ENCODE assay signal across 19 cellular contexts in genomic region chr15:79942656-79943481, GRCh38. TPM values are rescaled to one million over a fixed set of nuclear protein-coding genes. Genes with fewer than 3 reads are reported as not detected.
DNase-seq lines count a peak whose midpoint lies in the region; TF ChIP-seq lines count a peak whose summit lies in the region.
"Had no signal": no experiment of that assay in that cellular context is flagged by ENCODE, and none has a peak within 500 bp of the region (broad histone marks: within the 10 kb centered on the region; RNA-seq: fewer than 3 reads in every experiment).

No MANE protein-coding gene starts in this region.

- peaks cover 15% of the 10 kb centered on the region for H3K4me1 Mint-ChIP-seq in activated naive CD8-positive, alpha-beta T cell treated with anti-CD3 and anti-CD28 coated beads for 36 hours
- H3K4me1 Mint-ChIP-seq: T-helper 17 cell had no signal

- TF ChIP-seq CTCF in GM10248 (IDR thresholded peaks at IDR 0.05; ENCODE audit: control extremely low read depth, extremely low read depth, low read depth, missing control alignments) = no peak

- POLR2A ChIA-PET in GM10248 (lab: Yijun Ruan, JAX) = no interaction called here

- H3K27me3 Mint-ChIP-seq in activated naive CD8-positive, alpha-beta T cell treated with anti-CD3 and anti-CD28 coated beads for 36 hours = no peaks in the 10 kb centered on the region

- no peaks in the 10 kb centered on the region for H3K36me3 Mint-ChIP-seq in activated naive CD8-positive, alpha-beta T cell treated with anti-CD3 and anti-CD28 coated beads for 36 hours

- CTCF ChIA-PET in GM10248 (lab: Yijun Ruan, JAX) = interaction anchor here (1.1 to 1.7 kb wide), 4 partner anchors 8 to 70 kb away, joined by 3 to 5 read pairs (median 4); no protein-coding TSS in a partner anchor

- H3K27ac Mint-ChIP-seq in activated naive CD8-positive, alpha-beta T cell treated with anti-CD3 and anti-CD28 coated beads for 36 hours = peak overlapping the region; percentile 34
- H3K27ac Mint-ChIP-seq: stimulated activated naive CD8-positive, alpha-beta T cell treated with anti-CD3 and anti-CD28 coated beads, Interleukin-15, Interleukin-2, amounts not matched to agents 100 ng/mL and 50 ng/mL, for 24 hours; T-helper 17 cell had no signal

- H3K9me3 Mint-ChIP-seq in activated naive CD8-positive, alpha-beta T cell treated with anti-CD3 and anti-CD28 coated beads for 36 hours = no peaks in the 10 kb centered on the region
- H3K9me3 Mint-ChIP-seq: activated T-cell treated with anti-CD3 and anti-CD28 coated beads, Interleukin-2, amount 50 U/mL, for 4 hours; stimulated activated naive CD8-positive, alpha-beta T cell treated with anti-CD3 and anti-CD28 coated beads, Interleukin-15, Interleukin-2, amounts not matched to agents 100 ng/mL and 50 ng/mL, for 24 hours had no signal

- no peak overlapping the region for H3K4me3 Mint-ChIP-seq in activated naive CD8-positive, alpha-beta T cell treated with anti-CD3 and anti-CD28 coated beads for 36 hours
- H3K4me3 Mint-ChIP-seq: activated T-cell treated with anti-CD3 and anti-CD28 coated beads, Interleukin-2, amount 50 U/mL, for 4 hours; stimulated activated naive CD8-positive, alpha-beta T cell treated with anti-CD3 and anti-CD28 coated beads, Interleukin-15, Interleukin-2, amounts not matched to agents 100 ng/mL and 50 ng/mL, for 24 hours; T-helper 17 cell had no signal

- DNase-seq in CD1c-positive myeloid dendritic cell (ENCODE audit: extremely low spot score) (peak; percentile 81), HCEC 1CT (peak; percentile 80), iris pigment epithelial cell (ENCODE audit: low read depth) (peak; percentile 78), SKM-1 (lab: John Stamatoyannopoulos, UW; ENCODE audit: unreplicated experiment) (no peak), cerebellar cortex (ENCODE audit: low spot score) (no peak), GM10248 (ENCODE audit: extremely low spot score) (no peak), GF-D8 (lab: John Stamatoyannopoulos, UW) (no peak)
- no peak for DNase-seq in activated naive CD8-positive, alpha-beta T cell treated with anti-CD3 and anti-CD28 coated beads for 36 hours
- DNase-seq: activated CD4-positive, CD25-positive, alpha-beta regulatory T cell treated with anti-CD3 and anti-CD28 coated beads, Interleukin-2, amount 50 U/mL, for 72 hours; activated T-cell treated with anti-CD3 and anti-CD28 coated beads, Interleukin-2, amount 50 U/mL, for 4 hours; adrenal gland; erythroblast; heart right ventricle; NCI-H774; ovary; small intestine; T-helper 17 cell; uterus had no signal

RNA-seq across cellular contexts. Expression of gene BCL2A1, which starts 28.1 kb away (rescaled TPM):
- 10 to 100 TPM; 91.4 to 94.3 TPM for total RNA-seq in activated naive CD8-positive, alpha-beta T cell treated with anti-CD3 and anti-CD28 coated beads for 36 hours

RNA-seq across cellular contexts. Expression of gene MTHFS, which starts 46.1 kb away (rescaled TPM):
- 10 to 100 TPM; 33.3 to 33.7 TPM for total RNA-seq in activated naive CD8-positive, alpha-beta T cell treated with anti-CD3 and anti-CD28 coated beads for 36 hours

Comparison
In these comparisons a context has a peak if more than half of its experiments do, and no peak if none do; other contexts are left out.
1. DNase-seq: peak in CD1c-positive myeloid dendritic cell (single experiment), HCEC 1CT (single experiment) and iris pigment epithelial cell (single experiment); none in activated naive CD8-positive, alpha-beta T cell treated with anti-CD3 and anti-CD28 coated beads for 36 hours (single experiment), SKM-1 (single experiment), cerebellar cortex (single experiment), GM10248 (single experiment) and GF-D8 (single experiment).